ENCODE assay signal across 1 cellular context in genomic region chr17:82095777-82096708, GRCh38.
A peak's percentile ranks its signal among the peaks of the same experiment; 100 is the strongest.
TF ChIP-seq lines count a peak whose summit lies in the region.

No MANE protein-coding gene starts in this region.

TF ChIP-seq in HepG2, 621 proteins besides CTCF, POLR2A, EP300 and RAD21 (continued from another document and continues in another):
- TF ChIP-seq ARID4A (CRISPR knock-in tag; IDR thresholded peaks at IDR 0.05; ENCODE audit: borderline replicate concordance) (peak; percentile 71), FIP1L1 (IDR thresholded peaks at IDR 0.05; ENCODE audit: borderline replicate concordance, insufficient read depth, low read depth, low read length) (no peak), ZNF687 (CRISPR knock-in tag; IDR thresholded peaks at IDR 0.05) (peak; percentile 62), ZBTB4 (CRISPR knock-in tag; IDR thresholded peaks at IDR 0.05; ENCODE audit: borderline replicate concordance) (peak; percentile 31; the same call in 1 of the 2 replicates), ZNF33B (CRISPR knock-in tag; IDR thresholded peaks at IDR 0.05) (no peak), ZNF207 (IDR thresholded peaks at IDR 0.05; ENCODE audit: borderline replicate concordance) (no peak), NR2F2 (IDR thresholded peaks at IDR 0.05; ENCODE audit: borderline replicate concordance, low read depth) (no peak), ZNF644 (CRISPR knock-in tag; IDR thresholded peaks at IDR 0.05; ENCODE audit: low read depth) (no peak), IRF2 (CRISPR knock-in tag; IDR thresholded peaks at IDR 0.05) (no peak), ATF6 (CRISPR knock-in tag; conservative IDR thresholded peaks at IDR 0.05) (no peak), ATM (IDR thresholded peaks at IDR 0.05; ENCODE audit: borderline replicate concordance) (no peak), ZNF552 (CRISPR knock-in tag; IDR thresholded peaks at IDR 0.05; ENCODE audit: borderline replicate concordance) (no peak), REST (IDR thresholded peaks at IDR 0.05; ENCODE audit: borderline replicate concordance in 1 of 2, low read depth in 1 of 2, low read length in 2 of 2) (no peak), MIER2 (CRISPR knock-in tag; IDR thresholded peaks at IDR 0.05) (no peak), MTF1 (CRISPR knock-in tag; IDR thresholded peaks at IDR 0.05) (no peak), ETV5 (CRISPR knock-in tag; IDR thresholded peaks at IDR 0.05; ENCODE audit: borderline replicate concordance) (no peak), ZNF850 (CRISPR knock-in tag; conservative IDR thresholded peaks at IDR 0.05) (no peak), PPARG (CRISPR knock-in tag; conservative IDR thresholded peaks at IDR 0.05) (no peak), ZNF224 (CRISPR knock-in tag; IDR thresholded peaks at IDR 0.05) (no peak), STAT5B (CRISPR knock-in tag; IDR thresholded peaks at IDR 0.05) (no peak), BHLHE40 (IDR thresholded peaks at IDR 0.05; ENCODE audit: low read length) (no peak), ZNF292 (CRISPR knock-in tag; IDR thresholded peaks at IDR 0.05; ENCODE audit: borderline replicate concordance, low read depth) (no peak), NFIB (CRISPR knock-in tag; IDR thresholded peaks at IDR 0.05; ENCODE audit: borderline replicate concordance) (no peak), HOXA9 (CRISPR knock-in tag; IDR thresholded peaks at IDR 0.05; ENCODE audit: borderline replicate concordance) (no peak), PBX2 (CRISPR knock-in tag; IDR thresholded peaks at IDR 0.05) (no peak), ATF3 (CRISPR knock-in tag; IDR thresholded peaks at IDR 0.05) (no peak), ZNF772 (CRISPR knock-in tag; IDR thresholded peaks at IDR 0.05) (0 out of 2 replicates have a peak, but pooled peaks have one; percentile 45), ZNF276 (CRISPR knock-in tag; IDR thresholded peaks at IDR 0.05; ENCODE audit: low read depth) (no peak), ZNF34 (CRISPR knock-in tag; IDR thresholded peaks at IDR 0.05; ENCODE audit: borderline replicate concordance) (no peak), NFE2 (CRISPR knock-in tag; IDR thresholded peaks at IDR 0.05) (no peak), ZNF512 (CRISPR knock-in tag; IDR thresholded peaks at IDR 0.05) (no peak)
